ENCODE assay signal across 8 cellular contexts in the genomic region with DNA sequence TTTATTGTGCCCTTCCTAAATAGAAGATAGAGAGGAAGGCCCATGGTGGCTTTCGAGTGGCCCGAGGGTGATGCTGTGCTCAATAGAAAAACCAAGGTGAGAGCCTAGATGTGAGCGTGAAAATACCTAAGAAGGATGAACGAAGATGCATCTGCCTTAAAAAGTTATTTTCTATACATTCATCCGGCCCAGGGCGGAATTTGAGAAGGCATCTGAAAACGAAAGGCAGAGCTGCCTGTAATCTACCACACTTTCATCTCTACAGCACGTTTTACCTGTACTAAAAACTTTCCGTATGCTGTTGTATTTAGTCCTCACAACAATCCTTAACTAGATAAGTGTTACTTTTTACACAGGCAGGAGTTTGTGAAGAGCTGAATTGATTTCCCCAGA. TPM values are rescaled to one million over a fixed set of nuclear protein-coding genes. Genes with fewer than 3 reads are reported as not detected.
DNase-seq lines count a peak whose midpoint lies in the region; ATAC-seq and FAIRE-seq lines count a peak whose summit lies in the region.

No MANE protein-coding gene starts in this region.

- peak overlapping the region; percentile 83 for H3K4me3 ChIP-seq in iPS-11a (ENCODE audit: low read depth, low read length)
- H3K4me3 ChIP-seq in thymus (ENCODE audit: low read length): peak overlapping the region; percentile 96

- 26% methylated on average over 9 of the region's 9 CpGs for WGBS in thymus

- CTCF ChIA-PET in activated CD8-positive, alpha-beta memory T cell treated with anti-CD3 and anti-CD28 coated beads, Interleukin-2, amount 10 ng/mL, durations not matched to agents 7 days and 5 days (lab: Charles Lee): interaction anchor here (0.8 to 1.7 kb wide), 3 partner anchors 20 to 478 kb away, joined by 3 to 6 read pairs (median 5); a partner anchor contains a TSS
- CTCF ChIA-PET in activated CD4-positive, alpha-beta memory T cell treated with anti-CD3 and anti-CD28 coated beads for 36 hours (lab: Charles Lee): interaction anchor here (0.6 to 5.7 kb wide), 3 partner anchors 9 to 800 kb away, joined by 3 to 35 read pairs (median 6); no protein-coding TSS in a partner anchor

- peaks cover 44% of the 10 kb centered on the region for H3K36me3 Mint-ChIP-seq in activated CD8-positive, alpha-beta memory T cell treated with anti-CD3 and anti-CD28 coated beads, Interleukin-2, amount 10 ng/mL, durations not matched to agents 7 days and 5 days
- peaks cover 48% of the 10 kb centered on the region for H3K36me3 Mint-ChIP-seq in activated CD4-positive, alpha-beta memory T cell treated with anti-CD3 and anti-CD28 coated beads for 36 hours

- no peaks in the 10 kb centered on the region for H3K27me3 ChIP-seq in thymus (ENCODE audit: control insufficient read depth, insufficient read depth)

- H3K4me1 ChIP-seq in thymus (ENCODE audit: control insufficient read depth, insufficient read depth, low read length): peaks cover 8% of the 10 kb centered on the region

- no peak for FAIRE-seq in HTR-8/SVneo (lab: Jason Lieb, UNC)

- POLR2A ChIA-PET in activated CD4-positive, alpha-beta memory T cell treated with anti-CD3 and anti-CD28 coated beads for 36 hours (lab: Charles Lee): interaction anchor here (1.0 to 1.5 kb wide), 3 partner anchors 8 to 837 kb away, joined by 3 to 8 read pairs (median 3); a partner anchor contains a TSS

- DNase-seq in activated CD8-positive, alpha-beta memory T cell treated with anti-CD3 and anti-CD28 coated beads, Interleukin-2, amount 10 ng/mL, durations not matched to agents 7 days and 5 days: peak; percentile 59
- no peak for DNase-seq in activated CD8-positive, alpha-beta memory T cell treated with anti-CD3 and anti-CD28 coated beads, Interleukin-2, amount 50 U/mL, for 4 hours
- peak; percentile 37 for DNase-seq in activated CD4-positive, alpha-beta memory T cell treated with anti-CD3 and anti-CD28 coated beads for 36 hours
- DNase-seq in HTR-8/SVneo (ENCODE audit: insufficient read length, low spot score): no peak

- intact Hi-C loops in activated CD4-positive, alpha-beta memory T cell treated with anti-CD3 and anti-CD28 coated beads for 36 hours (cut with micrococcal nuclease): loop anchor here (5.0 kb wide), 1 partner anchor 545 kb away; a partner anchor contains a TSS

- peak overlapping the region; percentile 96 for H3K27ac Mint-ChIP-seq in activated CD8-positive, alpha-beta memory T cell treated with anti-CD3 and anti-CD28 coated beads, Interleukin-2, amount 10 ng/mL, durations not matched to agents 7 days and 5 days
- peak overlapping the region; percentile 99 for H3K27ac Mint-ChIP-seq in activated CD4-positive, alpha-beta memory T cell treated with anti-CD3 and anti-CD28 coated beads for 36 hours

- no peak overlapping the region for H3K27ac ChIP-seq in thymus (ENCODE audit: low read depth)

- no peaks in the 10 kb centered on the region for H3K9me3 ChIP-seq in thymus (ENCODE audit: control insufficient read depth)

- H3K9me3 Mint-ChIP-seq in activated CD8-positive, alpha-beta memory T cell treated with anti-CD3 and anti-CD28 coated beads, Interleukin-2, amount 10 ng/mL, durations not matched to agents 7 days and 5 days (ENCODE audit: low read depth): no peaks in the 10 kb centered on the region
- no peaks in the 10 kb centered on the region for H3K9me3 Mint-ChIP-seq in activated CD4-positive, alpha-beta memory T cell treated with anti-CD3 and anti-CD28 coated beads for 36 hours

- no peak for ATAC-seq in activated CD8-positive, alpha-beta memory T cell treated with anti-CD3 and anti-CD28 coated beads, Interleukin-2, amount 10 ng/mL, durations not matched to agents 7 days and 5 days
- ATAC-seq in HG03196 (IDR thresholded peaks at IDR 0.05; ENCODE audit: unreplicated experiment) (no peak), HG02885 (IDR thresholded peaks at IDR 0.05; ENCODE audit: poor library complexity, unreplicated experiment) (no peak)

- peaks cover 60% of the 10 kb centered on the region for H3K4me1 Mint-ChIP-seq in activated CD8-positive, alpha-beta memory T cell treated with anti-CD3 and anti-CD28 coated beads, Interleukin-2, amount 10 ng/mL, durations not matched to agents 7 days and 5 days
- peaks cover 46% of the 10 kb centered on the region for H3K4me1 Mint-ChIP-seq in activated CD4-positive, alpha-beta memory T cell treated with anti-CD3 and anti-CD28 coated beads for 36 hours (ENCODE audit: low read depth)

- no peaks in the 10 kb centered on the region for H3K27me3 Mint-ChIP-seq in activated CD8-positive, alpha-beta memory T cell treated with anti-CD3 and anti-CD28 coated beads, Interleukin-2, amount 10 ng/mL, durations not matched to agents 7 days and 5 days
- H3K27me3 Mint-ChIP-seq in activated CD4-positive, alpha-beta memory T cell treated with anti-CD3 and anti-CD28 coated beads for 36 hours: no peaks in the 10 kb centered on the region

- H3K4me3 Mint-ChIP-seq in activated CD8-positive, alpha-beta memory T cell treated with anti-CD3 and anti-CD28 coated beads, Interleukin-2, amount 10 ng/mL, durations not matched to agents 7 days and 5 days: peak overlapping the region; percentile 94
- peak overlapping the region; percentile 99 for H3K4me3 Mint-ChIP-seq in activated CD4-positive, alpha-beta memory T cell treated with anti-CD3 and anti-CD28 coated beads for 36 hours

- H3K36me3 ChIP-seq in thymus (ENCODE audit: control insufficient read depth, insufficient read depth): peaks cover 5% of the 10 kb centered on the region

RNA-seq across cellular contexts. Expression of a gene that starts 1.4 kb away (rescaled TPM):
- 100 to 1,000 TPM; 348 to 349 TPM for total RNA-seq in activated CD8-positive, alpha-beta memory T cell treated with anti-CD3 and anti-CD28 coated beads, Interleukin-2, amount 10 ng/mL, durations not matched to agents 7 days and 5 days
- 100 to 1,000 TPM; 518 to 542 TPM for total RNA-seq in activated CD4-positive, alpha-beta memory T cell treated with anti-CD3 and anti-CD28 coated beads for 36 hours
- polyA plus RNA-seq in thymus: 178 TPM

Comparison
In these comparisons a context has a peak if more than half of its experiments do, and no peak if none do; other contexts are left out.
1. DNase-seq: peak in activated CD8-positive, alpha-beta memory T cell treated with anti-CD3 and anti-CD28 coated beads, Interleukin-2, amount 10 ng/mL, durations not matched to agents 7 days and 5 days (single experiment) and activated CD4-positive, alpha-beta memory T cell treated with anti-CD3 and anti-CD28 coated beads for 36 hours (single experiment); none in activated CD8-positive, alpha-beta memory T cell treated with anti-CD3 and anti-CD28 coated beads, Interleukin-2, amount 50 U/mL, for 4 hours (single experiment) and HTR-8/SVneo (single experiment).